1 cellular context compared by ENCODE assay signal in genomic region chr7:39691821-39692220, GRCh38.
TF ChIP-seq lines count a peak whose summit lies in the region.

No MANE protein-coding gene starts in this region.

TF ChIP-seq in SK-N-SH, 30 proteins besides CTCF, POLR2A, EP300 and RAD21 (continued from another document):
- TF ChIP-seq USF1 (IDR thresholded peaks at IDR 0.05; ENCODE audit: borderline replicate concordance, low read depth) (peak; percentile 45; the same call in 1 of the 2 replicates), RCOR1 (IDR thresholded peaks at IDR 0.05; ENCODE audit: low read length) (no peak), NRF1 (IDR thresholded peaks at IDR 0.05; ENCODE audit: low read depth, low read length) (no peak), RFX5 (IDR thresholded peaks at IDR 0.05; ENCODE audit: low read length) (no peak), POLR2AphosphoS5 (IDR thresholded peaks at IDR 0.05; ENCODE audit: low read depth, low read length) (peak; percentile 67; the same call in 1 of the 2 replicates), SIN3A (IDR thresholded peaks at IDR 0.05; ENCODE audit: borderline replicate concordance, low read depth, low read length) (no peak), RXRA (IDR thresholded peaks at IDR 0.05; ENCODE audit: borderline replicate concordance, low read depth) (0 out of 2 replicates have a peak, but pooled peaks have one; percentile 49), TCF12 (IDR thresholded peaks at IDR 0.05) (peak; percentile 69), FOXM1 (IDR thresholded peaks at IDR 0.05; ENCODE audit: low read depth) (no peak), PBX3 (IDR thresholded peaks at IDR 0.05) (peak; percentile 82), GABPA (IDR thresholded peaks at IDR 0.05; ENCODE audit: low read depth) (no peak), SMC3 (IDR thresholded peaks at IDR 0.05; ENCODE audit: low read depth, low read length) (no peak), USF2 (IDR thresholded peaks at IDR 0.05; ENCODE audit: borderline replicate concordance, low read depth, low read length) (no peak), REST (IDR thresholded peaks at IDR 0.05; ENCODE audit: low read depth, low read length) (no peak), JUND (IDR thresholded peaks at IDR 0.05) (peak; percentile 88), YY1 (IDR thresholded peaks at IDR 0.05; ENCODE audit: low read depth) (peak; percentile 46; the same call in 1 of the 2 replicates), GATA2 (CRISPR knock-in tag; IDR thresholded peaks at IDR 0.05) (no peak)
